ENCODE assay signal across 28 cellular contexts in the genomic region with DNA sequence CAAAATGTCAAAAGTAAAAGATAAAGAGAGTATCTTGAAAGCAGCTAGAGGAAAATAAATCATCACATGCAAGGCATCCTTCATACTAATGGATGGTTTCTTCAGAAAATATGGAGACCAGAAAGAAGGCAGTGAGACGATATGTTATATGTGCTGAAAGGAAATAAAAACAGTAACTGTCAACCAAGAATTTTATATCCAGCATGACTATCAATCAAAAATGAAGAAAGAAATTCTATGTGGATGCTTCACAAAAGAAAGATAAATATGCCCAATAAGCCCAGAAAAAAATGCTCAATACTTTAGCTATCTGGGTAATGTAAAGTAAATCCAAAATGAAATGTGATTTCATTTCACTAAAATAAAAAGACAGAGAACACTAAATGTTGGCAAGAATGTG.
"Had no signal": no experiment of that assay in that cellular context is flagged by ENCODE, and none has a peak within 500 bp of the region (broad histone marks: within the 10 kb centered on the region; RNA-seq: fewer than 3 reads in every experiment).

No MANE protein-coding gene starts in this region.

- H3K4me3 ChIP-seq: colonic mucosa, coronary artery, dorsolateral prefrontal cortex, esophagus muscularis mucosa, esophagus squamous epithelium, gastrocnemius medialis, gastroesophageal sphincter, heart left ventricle, heart right ventricle had no signal

- ATAC-seq: effector memory CD8-positive, alpha-beta T cell; esophagus mucosa; foreskin keratinocyte; gastrocnemius medialis; gastroesophageal sphincter; heart left ventricle; heart right ventricle had no signal

- H3K36me3 ChIP-seq: colonic mucosa, esophagus muscularis mucosa, esophagus squamous epithelium, gastrocnemius medialis, gastroesophageal sphincter, heart left ventricle, heart right ventricle had no signal

- H3K27ac ChIP-seq: colonic mucosa, coronary artery, dorsolateral prefrontal cortex, epithelial cell of prostate, esophagus muscularis mucosa, esophagus squamous epithelium, foreskin keratinocyte, gastrocnemius medialis, gastroesophageal sphincter, heart left ventricle, heart right ventricle had no signal

- H3K27me3 ChIP-seq: colonic mucosa, dorsolateral prefrontal cortex, esophagus muscularis mucosa, esophagus squamous epithelium, foreskin keratinocyte, gastrocnemius medialis, gastroesophageal sphincter, heart left ventricle, heart right ventricle had no signal

- H3K4me1 ChIP-seq: colonic mucosa, esophagus muscularis mucosa, esophagus squamous epithelium, foreskin keratinocyte, gastrocnemius medialis, gastroesophageal sphincter, heart left ventricle, heart right ventricle had no signal

- FAIRE-seq: colon, endometrium, endothelial cell of umbilical vein, frontal cortex had no signal

- H3K9me3 ChIP-seq: colonic mucosa, gastrocnemius medialis had no signal

- DNase-seq: colonic mucosa; cortex of kidney; dermis blood vessel endothelial cell; dorsolateral prefrontal cortex; effector CD4-positive, alpha-beta T cell; effector CD8-positive, alpha-beta T cell; effector memory CD4-positive, alpha-beta T cell; effector memory CD8-positive, alpha-beta T cell; endodermal cell; erythroblast; esophagus squamous epithelium; foreskin fibroblast; foreskin keratinocyte; foreskin melanocyte; gastrocnemius medialis; glutamatergic neuron; head of caudate nucleus; heart left ventricle; heart right ventricle had no signal
